Comparison of ENCODE assay signal across 17 cellular contexts in genomic region chr16:75494184-75494583, GRCh38. TPM values are rescaled to one million over a fixed set of nuclear protein-coding genes. Genes with fewer than 3 reads are reported as not detected.
DNase-seq lines count a peak whose midpoint lies in the region; ATAC-seq, FAIRE-seq and TF ChIP-seq lines count a peak whose summit lies in the region.
"Had no signal": no experiment of that assay in that cellular context is flagged by ENCODE, and none has a peak within 500 bp of the region (broad histone marks: within the 10 kb centered on the region; RNA-seq: fewer than 3 reads in every experiment).

No MANE protein-coding gene starts in this region.

- peak overlapping the region in 1 of 3 experiments; percentile 61 for H3K4me3 ChIP-seq in keratinocyte (ENCODE audit: control insufficient read depth in 2 of 3, extremely low read depth in 1 of 3, insufficient read depth in 2 of 3, low read depth in 1 of 3, low read length in 3 of 3)
- H3K4me3 ChIP-seq: lung had no signal

- dilution Hi-C loops in keratinocyte (cut with MboI; ENCODE audit: extremely low pct_ligation_motif_present, low sequenced_read_pairs): no loop called here

- no peaks in the 10 kb centered on the region for H4K20me1 ChIP-seq in keratinocyte (ENCODE audit: control insufficient read depth, extremely low read depth, insufficient read depth, low read length)

- H3K4me2 ChIP-seq in keratinocyte (ENCODE audit: control insufficient read depth, extremely low read depth, insufficient read depth, low read depth, low read length): peak overlapping the region; percentile 85

- peaks cover 4% of the 10 kb centered on the region for H3K4me1 ChIP-seq in keratinocyte (ENCODE audit: control insufficient read depth, extremely low read depth, insufficient read depth, low read length)

- H3K27me3 ChIP-seq in keratinocyte (ENCODE audit: control insufficient read depth, extremely low read depth, insufficient read depth, low read length): peaks cover 14% of the 10 kb centered on the region

- H3K79me2 ChIP-seq in keratinocyte (ENCODE audit: control insufficient read depth, insufficient read depth, low read length): no peaks in the 10 kb centered on the region

- no peak overlapping the region for H3K9ac ChIP-seq in keratinocyte (ENCODE audit: control insufficient read depth, extremely low read depth, insufficient read depth, low read length)

- no peaks in the 10 kb centered on the region for H3K36me3 ChIP-seq in keratinocyte (ENCODE audit: control insufficient read depth in 2 of 2, extremely low read depth in 1 of 2, insufficient read depth in 2 of 2, low read length in 2 of 2)

- FAIRE-seq in keratinocyte (lab: Jason Lieb, UNC): no peak

- H3K27ac Mint-ChIP-seq in brain: peak overlapping the region in 1 of 5 experiments; percentile 90
- H3K27ac Mint-ChIP-seq in stimulated activated effector memory CD8-positive, alpha-beta T cell treated with anti-CD3 and anti-CD28 coated beads, Interleukin-12 subunit alpha, Interleukin-12 subunit beta, amount 100 ng/mL, for 72 hours: no peak overlapping the region
- H3K27ac Mint-ChIP-seq: activated naive CD4-positive, alpha-beta T cell treated with anti-CD3 and anti-CD28 coated beads for 36 hours; stimulated activated naive B cell treated with anti-CD40 and anti-IgM and Interleukin-4, amounts not matched to agents 10 μg/mL and 1 μg/mL and 100 μg/mL, for 72 hours had no signal

- H3K36me3 Mint-ChIP-seq in activated T-cell treated with anti-CD3 and anti-CD28 coated beads, Interleukin-2, amount 50 U/mL, for 4 hours (ENCODE audit: insufficient read depth): no peaks in the 10 kb centered on the region
- no peaks in the 10 kb centered on the region for H3K36me3 Mint-ChIP-seq in brain
- no peaks in the 10 kb centered on the region for H3K36me3 Mint-ChIP-seq in stimulated activated effector memory CD8-positive, alpha-beta T cell treated with anti-CD3 and anti-CD28 coated beads, Interleukin-12 subunit alpha, Interleukin-12 subunit beta, amount 100 ng/mL, for 72 hours

- no peak overlapping the region for H3K27ac ChIP-seq in keratinocyte (ENCODE audit: control insufficient read depth, insufficient read depth, low read length)

- H3K9me3 ChIP-seq in keratinocyte (ENCODE audit: control insufficient read depth, low read depth, low read length): no peaks in the 10 kb centered on the region

- TF ChIP-seq CTCF in brain (conservative IDR thresholded peaks at IDR 0.05) (no peak), keratinocyte (optimal IDR thresholded peaks at IDR 0.05 in 1 of 3, IDR thresholded peaks at IDR 0.05 in 1 of 3, conservative IDR thresholded peaks at IDR 0.05 in 1 of 3; ENCODE audit: extremely low read depth in 1 of 3, insufficient read depth in 2 of 3, low read length in 3 of 3) (no peak)

- peak overlapping the region; percentile 62 for H3K4me3 Mint-ChIP-seq in activated T-cell treated with anti-CD3 and anti-CD28 coated beads, Interleukin-2, amount 50 U/mL, for 4 hours
- H3K4me3 Mint-ChIP-seq in brain: peak overlapping the region; percentile 71 to 90 (median 87)
- peak overlapping the region; percentile 67 for H3K4me3 Mint-ChIP-seq in stimulated activated effector memory CD8-positive, alpha-beta T cell treated with anti-CD3 and anti-CD28 coated beads, Interleukin-12 subunit alpha, Interleukin-12 subunit beta, amount 100 ng/mL, for 72 hours

- no peak for DNase-seq in activated T-cell treated with anti-CD3 and anti-CD28 coated beads, Interleukin-2, amount 50 U/mL, for 4 hours
- no peak for DNase-seq in activated T-cell treated with anti-CD3 and anti-CD28 coated beads for 4 hours
- no peak for DNase-seq in keratinocyte (ENCODE audit: low read depth, low spot score)
- no peak for DNase-seq in stimulated activated effector memory CD8-positive, alpha-beta T cell treated with anti-CD3 and anti-CD28 coated beads, Interleukin-12 subunit alpha, Interleukin-12 subunit beta, amount 100 ng/mL, for 72 hours (ENCODE audit: low spot score in 2 of 2)
- DNase-seq in SW 1271 (lab: John Stamatoyannopoulos, UW): no peak
- no peak for DNase-seq in stimulated activated naive CD4-positive, alpha-beta T cell treated with Interleukin-2 at 50 U/mL for 16 hours (lab: John Stamatoyannopoulos, UW)
- DNase-seq: ACHN; activated CD4-positive, CD25-positive, alpha-beta regulatory T cell treated with anti-CD3 and anti-CD28 coated beads, Interleukin-2, amount 50 U/mL, for 72 hours; activated naive CD4-positive, alpha-beta T cell treated with anti-CD3 and anti-CD28 coated beads for 36 hours; GDM1; NCI-H524 treated with DMSO at 0.1 percent for 48 hours; SIG-M5; stimulated activated CD4-positive, alpha-beta T cell treated with anti-CD3 and anti-CD28 coated beads, Interleukin-12 subunit alpha, Interleukin-12 subunit beta, amount 100 ng/mL, for 4 hours; stimulated activated naive B cell treated with anti-CD40 and anti-IgM and Interleukin-4, amounts not matched to agents 10 μg/mL and 1 μg/mL and 100 μg/mL, for 72 hours had no signal

- H3K9me3 Mint-ChIP-seq in activated T-cell treated with anti-CD3 and anti-CD28 coated beads, Interleukin-2, amount 50 U/mL, for 4 hours: no peaks in the 10 kb centered on the region
- no peaks in the 10 kb centered on the region for H3K9me3 Mint-ChIP-seq in brain
- H3K9me3 Mint-ChIP-seq in stimulated activated effector memory CD8-positive, alpha-beta T cell treated with anti-CD3 and anti-CD28 coated beads, Interleukin-12 subunit alpha, Interleukin-12 subunit beta, amount 100 ng/mL, for 72 hours: no peaks in the 10 kb centered on the region
- H3K9me3 Mint-ChIP-seq: activated naive CD4-positive, alpha-beta T cell treated with anti-CD3 and anti-CD28 coated beads for 36 hours; stimulated activated naive B cell treated with anti-CD40 and anti-IgM and Interleukin-4, amounts not matched to agents 10 μg/mL and 1 μg/mL and 100 μg/mL, for 72 hours had no signal

- ATAC-seq in activated T-cell treated with anti-CD3 and anti-CD28 coated beads, Interleukin-2, amount 50 U/mL, for 4 hours: no peak
- ATAC-seq in stimulated activated effector memory CD8-positive, alpha-beta T cell treated with anti-CD3 and anti-CD28 coated beads, Interleukin-12 subunit alpha, Interleukin-12 subunit beta, amount 100 ng/mL, for 72 hours: no peak
- no peak for ATAC-seq in GM18517 (IDR thresholded peaks at IDR 0.05; ENCODE audit: unreplicated experiment)

- no peak overlapping the region for H2AFZ ChIP-seq in keratinocyte (ENCODE audit: control insufficient read depth, low read length)

- H3K4me1 Mint-ChIP-seq in activated T-cell treated with anti-CD3 and anti-CD28 coated beads, Interleukin-2, amount 50 U/mL, for 4 hours (ENCODE audit: low read depth): peaks cover 9% of the 10 kb centered on the region
- H3K4me1 Mint-ChIP-seq in brain: peaks cover 52% of the 10 kb centered on the region
- H3K4me1 Mint-ChIP-seq in stimulated activated effector memory CD8-positive, alpha-beta T cell treated with anti-CD3 and anti-CD28 coated beads, Interleukin-12 subunit alpha, Interleukin-12 subunit beta, amount 100 ng/mL, for 72 hours: peaks cover 7% of the 10 kb centered on the region

- no peaks in the 10 kb centered on the region for H3K9me1 ChIP-seq in keratinocyte (ENCODE audit: control insufficient read depth, extremely low read depth, insufficient read depth, low read length)

- H3K27me3 Mint-ChIP-seq in activated T-cell treated with anti-CD3 and anti-CD28 coated beads, Interleukin-2, amount 50 U/mL, for 4 hours (ENCODE audit: low read depth): peaks cover 33% of the 10 kb centered on the region
- H3K27me3 Mint-ChIP-seq in brain: peaks cover 17% of the 10 kb centered on the region

RNA-seq across cellular contexts. Expression of gene CHST6, which starts 1.1 kb away (rescaled TPM):
- total RNA-seq in activated T-cell treated with anti-CD3 and anti-CD28 coated beads, Interleukin-2, amount 50 U/mL, for 4 hours: not detected
- polyA plus RNA-seq in brain (ENCODE audit: insufficient read depth, low read depth, low replicate concordance): 6.1 TPM
- polyA plus RNA-seq in keratinocyte: 0.03 to 0.27 TPM (median 0.14 TPM) in 3 replicates
- 0.07 TPM for polyA plus RNA-seq in keratinocyte (2011; ENCODE audit: low read depth)
- polyA plus RNA-seq in keratinocyte (2011; cell fraction: cytosol; rRNA removed): 0.04 TPM in 2 replicates
- 0.23 and 0.32 TPM in 2 replicates for polyA plus RNA-seq in keratinocyte (2011; cell fraction: nucleus; rRNA removed)
- polyA plus RNA-seq in keratinocyte (2012; ENCODE audit: low replicate concordance): 0.14 and 0.47 TPM in 2 replicates
- 0.03 to 0.59 TPM (median 0.06 TPM) in 3 replicates for polyA minus RNA-seq in keratinocyte
- 0.19 TPM for polyA minus RNA-seq in keratinocyte (2011; cell fraction: cytosol; rRNA and poly(A)+ RNA removed)
- 0.47 and 0.53 TPM in 2 replicates for polyA minus RNA-seq in keratinocyte (2011; cell fraction: nucleus; rRNA and poly(A)+ RNA removed)
- total RNA-seq: activated naive CD4-positive, alpha-beta T cell treated with anti-CD3 and anti-CD28 coated beads for 36 hours had no signal

RNA-seq across cellular contexts. Expression of gene TMEM170A, which starts 29.7 kb away (rescaled TPM):
- total RNA-seq in activated T-cell treated with anti-CD3 and anti-CD28 coated beads, Interleukin-2, amount 50 U/mL, for 4 hours: 10 to 100 TPM; 45.3 to 49.1 (median 45.9) TPM
- polyA plus RNA-seq in brain (ENCODE audit: insufficient read depth, low read depth, low replicate concordance): 11.5 TPM
- 13.2 to 22.1 TPM (median 14.5 TPM) in 3 replicates for polyA plus RNA-seq in keratinocyte
- polyA plus RNA-seq in keratinocyte (2011; ENCODE audit: low read depth): 6.4 TPM
- 7.2 and 12.6 TPM in 2 replicates for polyA plus RNA-seq in keratinocyte (2011; cell fraction: cytosol; rRNA removed)
- 16.4 and 17.4 TPM in 2 replicates for polyA plus RNA-seq in keratinocyte (2011; cell fraction: nucleus; rRNA removed)
- polyA plus RNA-seq in keratinocyte (2012; ENCODE audit: low replicate concordance): 10.1 and 15.8 TPM in 2 replicates
- polyA minus RNA-seq in keratinocyte: 4.1 to 15.9 TPM (median 10.9 TPM) in 3 replicates
- polyA minus RNA-seq in keratinocyte (2011; cell fraction: cytosol; rRNA and poly(A)+ RNA removed): 8.8 TPM
- 12.8 and 23.4 TPM in 2 replicates for polyA minus RNA-seq in keratinocyte (2011; cell fraction: nucleus; rRNA and poly(A)+ RNA removed)

RNA-seq across cellular contexts. Expression of gene CHST5, which starts 41.7 kb away (rescaled TPM):
- total RNA-seq in activated T-cell treated with anti-CD3 and anti-CD28 coated beads, Interleukin-2, amount 50 U/mL, for 4 hours: under 1 TPM; 0.10 to 0.71 (median 0.16) TPM
- polyA plus RNA-seq in brain (ENCODE audit: insufficient read depth, low read depth, low replicate concordance) (0.49 TPM), keratinocyte (0.08 to 0.19 TPM (median 0.12 TPM) in 3 replicates)
- not detected for polyA plus RNA-seq in keratinocyte (2011; ENCODE audit: low read depth)
- polyA plus RNA-seq in keratinocyte (2011; cell fraction: cytosol; rRNA removed): not detected in 2 replicates
- polyA plus RNA-seq in keratinocyte (2011; cell fraction: nucleus; rRNA removed): 0.38 and 0.40 TPM in 2 replicates
- 0.10 TPM in 1 of 2 replicates, not detected in the other for polyA plus RNA-seq in keratinocyte (2012; ENCODE audit: low replicate concordance)
- polyA minus RNA-seq in keratinocyte: 0.16 TPM in 1 of 3 replicates, not detected in the others
- not detected for polyA minus RNA-seq in keratinocyte (2011; cell fraction: cytosol; rRNA and poly(A)+ RNA removed)
- not detected in 2 replicates for polyA minus RNA-seq in keratinocyte (2011; cell fraction: nucleus; rRNA and poly(A)+ RNA removed)
